In the genomic region with DNA sequence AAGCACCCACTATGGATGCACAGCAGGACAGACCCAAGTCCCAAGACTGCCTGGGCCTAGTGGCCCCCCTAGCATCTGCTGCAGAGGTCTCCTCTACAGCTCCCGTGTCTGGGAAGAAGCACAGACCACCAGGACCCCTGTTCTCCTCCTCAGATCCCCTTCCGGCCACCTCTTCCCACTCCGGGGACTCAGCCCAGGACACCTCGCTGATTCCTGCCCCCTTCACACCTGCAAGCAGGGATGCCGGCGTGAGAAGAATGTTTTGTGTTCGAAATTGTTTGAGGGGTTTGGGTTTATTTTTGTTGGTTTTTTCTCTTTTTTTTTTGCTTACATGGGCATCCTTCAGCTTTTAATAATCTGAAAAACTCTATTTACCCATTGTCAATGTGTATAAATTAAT, we compare ENCODE assay signal across 8 cellular contexts.
DNase-seq lines count a peak whose midpoint lies in the region; ATAC-seq and TF ChIP-seq lines count a peak whose summit lies in the region.
"Not testable (repeated sequence)": the region's sequence is repeated elsewhere in the genome, so short reads cannot be mapped to it uniquely, and the experiment has no call there.

No MANE protein-coding gene starts in this region.

- not testable (repeated sequence) for H3K9me3 Mint-ChIP-seq in CD8-positive, alpha-beta memory T cell; immature natural killer cell; natural killer cell

- H3K4me1 Mint-ChIP-seq in CD8-positive, alpha-beta memory T cell, result peaks cover 3 to 12% (median 4%) of the 10 kb centered on the region in 3 donors
- H3K4me1 Mint-ChIP-seq in immature natural killer cell, result peaks cover 6 to 17% of the 10 kb centered on the region in 2 donors
- peaks cover 31 to 34% of the 10 kb centered on the region in 2 donors for H3K4me1 Mint-ChIP-seq in natural killer cell

- not testable (repeated sequence) for H3K27ac ChIP-seq in CD8-positive, alpha-beta memory T cell (ENCODE audit: low read depth, low read length); adrenal gland
- peak overlapping the region; percentile 64 for H3K27ac ChIP-seq in temporal lobe (ENCODE audit: low read depth, low read length)

- intact Hi-C loops in adrenal gland (cut with DNase I); natural killer cell (cut with micrococcal nuclease): not testable (repeated sequence)

- POLR2A ChIA-PET in CD8-positive, alpha-beta memory T cell (lab: Charles Lee), result not testable (repeated sequence)

- H3K36me3 ChIP-seq in CD8-positive, alpha-beta memory T cell (ENCODE audit: insufficient read depth, low read length); adrenal gland (replicated peaks in 1 of 2): not testable (repeated sequence)

- H3K4me3 ChIP-seq in CD8-positive, alpha-beta memory T cell (ENCODE audit: low read length); adrenal gland; fibroblast of mammary gland (ENCODE audit: control insufficient read depth, low read depth, low read length): not testable (repeated sequence)

- peaks cover 12 to 48% (median 26%) of the 10 kb centered on the region in 3 donors for H3K36me3 Mint-ChIP-seq in CD8-positive, alpha-beta memory T cell
- H3K36me3 Mint-ChIP-seq in immature natural killer cell, result peaks cover 5 to 14% (median 11%) of the 10 kb centered on the region in 3 donors
- H3K36me3 Mint-ChIP-seq in natural killer cell, result not testable (repeated sequence)

- TF ChIP-seq CTCF in adrenal gland (IDR thresholded peaks at IDR 0.05); fibroblast of mammary gland (conservative IDR thresholded peaks at IDR 0.05; ENCODE audit: control insufficient read depth, insufficient read depth, low read depth, low read length); natural killer cell (IDR thresholded peaks at IDR 0.05): not testable (repeated sequence)

- H3K9me3 ChIP-seq in CD8-positive, alpha-beta memory T cell (ENCODE audit: low read length); adrenal gland (replicated peaks in 1 of 3): not testable (repeated sequence)

- ATAC-seq in natural killer cell, result not testable (repeated sequence)

- CTCF ChIA-PET in CD8-positive, alpha-beta memory T cell (lab: Charles Lee), result interaction anchor here (1.1 kb wide), 1 partner anchor 276 kb away, joined by 3 read pairs; no protein-coding TSS in a partner anchor

- H3K27me3 Mint-ChIP-seq in CD8-positive, alpha-beta memory T cell; immature natural killer cell (ENCODE audit: low read depth in 3 of 3); natural killer cell (ENCODE audit: low read depth in 2 of 2): not testable (repeated sequence)

- not testable (repeated sequence) for TF ChIP-seq POLR2A in adrenal gland (IDR thresholded peaks at IDR 0.05)

- WGBS in adrenal gland, 4 donors, result 96 to 98% (median 97%) methylated on average over 7 of the region's 7 CpGs

- not testable (repeated sequence) for H3K27me3 ChIP-seq in CD8-positive, alpha-beta memory T cell (ENCODE audit: insufficient read depth, low read length, poor library complexity, severe bottlenecking); adrenal gland

- not testable (repeated sequence) for H3K4me3 Mint-ChIP-seq in CD8-positive, alpha-beta memory T cell; immature natural killer cell; natural killer cell

- H3K4me1 ChIP-seq in CD8-positive, alpha-beta memory T cell (ENCODE audit: insufficient read depth, low read length); adrenal gland (replicated peaks in 1 of 2): not testable (repeated sequence)

- H3K27ac Mint-ChIP-seq in CD8-positive, alpha-beta memory T cell, result peak overlapping the region in 3 of 8 donors; percentile 32 to 58 (median 43)
- H3K27ac Mint-ChIP-seq in immature natural killer cell (peak overlapping the region in 4 of 6 donors; percentile 15 to 68 (median 28)), natural killer cell (peak overlapping the region; percentile 64 to 67)

- peak in 3 of 5 donors; percentile 3 to 64 (median 4) for DNase-seq in CD8-positive, alpha-beta memory T cell
- DNase-seq in activated CD4-positive, CD25-positive, alpha-beta regulatory T cell treated with anti-CD3 and anti-CD28 coated beads, Interleukin-2, amount 50 U/mL, for 72 hours, result peak; percentile 48
- DNase-seq in adrenal gland (peak in 4 of 7 donors; percentile 8 to 32 (median 21)), fibroblast of mammary gland (ENCODE audit: low read depth) (peak; percentile 0), immature natural killer cell (peak in 1 of 3 donors; percentile 7), natural killer cell (peak; percentile 34), renal cortical epithelial cell (ENCODE audit: low read depth) (peak; percentile 1)
